In the genomic region with DNA sequence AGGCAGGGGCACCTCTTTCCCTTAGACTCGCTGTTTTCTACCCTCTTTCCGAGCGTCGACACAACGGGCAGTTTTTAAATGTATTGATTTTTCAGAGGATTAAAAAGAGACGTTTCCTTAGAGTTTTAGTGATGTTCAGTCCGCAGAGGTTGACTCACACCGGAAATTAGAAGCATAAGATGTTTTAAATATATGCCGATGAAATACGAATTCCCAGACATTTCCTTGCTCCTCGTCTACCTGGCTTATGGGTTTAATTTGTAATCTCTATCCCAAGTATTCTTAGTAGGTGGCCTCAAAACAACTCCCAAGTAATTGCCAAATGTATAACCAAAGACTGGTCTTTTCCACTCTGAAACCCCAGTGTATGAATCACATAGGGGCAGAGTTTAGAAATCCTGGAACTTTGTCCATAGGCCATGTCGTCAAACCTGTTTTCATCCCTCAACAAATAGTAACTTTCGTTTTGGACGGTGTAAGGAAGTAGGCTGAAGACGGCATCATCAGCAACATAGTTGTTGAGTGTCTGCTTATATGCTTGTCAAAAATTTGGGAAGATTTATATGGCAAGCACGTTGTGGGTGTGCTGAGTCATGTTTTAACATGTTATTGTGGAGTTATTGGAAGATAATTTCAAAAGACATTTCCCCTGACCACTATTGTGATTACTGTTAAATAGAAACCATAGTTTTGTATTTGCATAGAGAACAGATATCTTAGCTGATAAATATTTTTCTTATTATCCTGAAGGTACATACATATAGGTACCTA, we compare ENCODE assay signal across 1 cellular context.
A peak's percentile ranks its signal among the peaks of the same experiment; 100 is the strongest.
TF ChIP-seq lines count a peak whose summit lies in the region.

No MANE protein-coding gene starts in this region.

TF ChIP-seq in HepG2, 621 proteins besides CTCF, POLR2A, EP300 and RAD21 (continued from another document and continues in another):
- TF ChIP-seq HNRNPUL1 (IDR thresholded peaks at IDR 0.05; ENCODE audit: low read depth, low read length): no peak
- no peak for TF ChIP-seq ZNF441 (CRISPR knock-in tag; IDR thresholded peaks at IDR 0.05; ENCODE audit: borderline replicate concordance)
- TF ChIP-seq ZBTB8A (CRISPR knock-in tag; IDR thresholded peaks at IDR 0.05; ENCODE audit: borderline replicate concordance, low read depth): no peak
- no peak for TF ChIP-seq GPBP1L1 (CRISPR knock-in tag; IDR thresholded peaks at IDR 0.05)
- no peak for TF ChIP-seq PBX2 (CRISPR knock-in tag; IDR thresholded peaks at IDR 0.05)
- TF ChIP-seq, protein P1, sequence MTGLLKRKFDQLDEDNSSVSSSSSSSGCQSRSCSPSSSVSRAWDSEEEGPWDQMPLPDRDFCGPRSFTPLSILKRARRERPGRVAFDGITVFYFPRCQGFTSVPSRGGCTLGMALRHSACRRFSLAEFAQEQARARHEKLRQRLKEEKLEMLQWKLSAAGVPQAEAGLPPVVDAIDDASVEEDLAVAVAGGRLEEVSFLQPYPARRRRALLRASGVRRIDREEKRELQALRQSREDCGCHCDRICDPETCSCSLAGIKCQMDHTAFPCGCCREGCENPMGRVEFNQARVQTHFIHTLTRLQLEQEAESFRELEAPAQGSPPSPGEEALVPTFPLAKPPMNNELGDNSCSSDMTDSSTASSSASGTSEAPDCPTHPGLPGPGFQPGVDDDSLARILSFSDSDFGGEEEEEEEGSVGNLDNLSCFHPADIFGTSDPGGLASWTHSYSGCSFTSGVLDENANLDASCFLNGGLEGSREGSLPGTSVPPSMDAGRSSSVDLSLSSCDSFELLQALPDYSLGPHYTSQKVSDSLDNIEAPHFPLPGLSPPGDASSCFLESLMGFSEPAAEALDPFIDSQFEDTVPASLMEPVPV (CRISPR knock-in tag; IDR thresholded peaks at IDR 0.05): no peak
- TF ChIP-seq ZNF44 (CRISPR knock-in tag; IDR thresholded peaks at IDR 0.05): no peak
- peak; percentile 34 to 64; a peak in 3 of 4 replicates for TF ChIP-seq MAFK (conservative IDR thresholded peaks at IDR 0.05 in 1 of 2, IDR thresholded peaks at IDR 0.05 in 1 of 2; ENCODE audit: low read length in 2 of 2)
- no peak for TF ChIP-seq ZNF274 (CRISPR knock-in tag; IDR thresholded peaks at IDR 0.05)
- no peak for TF ChIP-seq RBM22 (optimal IDR thresholded peaks at IDR 0.05; ENCODE audit: low read length)
- peak; percentile 6 for TF ChIP-seq ZEB1 (IDR thresholded peaks at IDR 0.05; ENCODE audit: insufficient replicate concordance, low read depth)
- no peak for TF ChIP-seq SNAPC5 (CRISPR knock-in tag; IDR thresholded peaks at IDR 0.05; ENCODE audit: borderline replicate concordance)
- TF ChIP-seq, protein P2, sequence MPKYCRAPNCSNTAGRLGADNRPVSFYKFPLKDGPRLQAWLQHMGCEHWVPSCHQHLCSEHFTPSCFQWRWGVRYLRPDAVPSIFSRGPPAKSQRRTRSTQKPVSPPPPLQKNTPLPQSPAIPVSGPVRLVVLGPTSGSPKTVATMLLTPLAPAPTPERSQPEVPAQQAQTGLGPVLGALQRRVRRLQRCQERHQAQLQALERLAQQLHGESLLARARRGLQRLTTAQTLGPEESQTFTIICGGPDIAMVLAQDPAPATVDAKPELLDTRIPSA (CRISPR knock-in tag; IDR thresholded peaks at IDR 0.05; ENCODE audit: borderline replicate concordance): no peak
- no peak for TF ChIP-seq AHR (CRISPR knock-in tag; IDR thresholded peaks at IDR 0.05)
- no peak for TF ChIP-seq SIX4 (CRISPR knock-in tag; IDR thresholded peaks at IDR 0.05)
- no peak for TF ChIP-seq JARID2 (CRISPR knock-in tag; IDR thresholded peaks at IDR 0.05; ENCODE audit: insufficient replicate concordance)
- TF ChIP-seq, protein P3, sequence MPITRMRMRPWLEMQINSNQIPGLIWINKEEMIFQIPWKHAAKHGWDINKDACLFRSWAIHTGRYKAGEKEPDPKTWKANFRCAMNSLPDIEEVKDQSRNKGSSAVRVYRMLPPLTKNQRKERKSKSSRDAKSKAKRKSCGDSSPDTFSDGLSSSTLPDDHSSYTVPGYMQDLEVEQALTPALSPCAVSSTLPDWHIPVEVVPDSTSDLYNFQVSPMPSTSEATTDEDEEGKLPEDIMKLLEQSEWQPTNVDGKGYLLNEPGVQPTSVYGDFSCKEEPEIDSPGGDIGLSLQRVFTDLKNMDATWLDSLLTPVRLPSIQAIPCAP (CRISPR knock-in tag; IDR thresholded peaks at IDR 0.05; ENCODE audit: low read depth): no peak
- TF ChIP-seq ZSCAN12 (CRISPR knock-in tag; IDR thresholded peaks at IDR 0.05): no peak
- no peak for TF ChIP-seq SP2 (CRISPR knock-in tag; IDR thresholded peaks at IDR 0.05)
- TF ChIP-seq KDM3A (CRISPR knock-in tag; IDR thresholded peaks at IDR 0.05; ENCODE audit: low read depth): no peak
- TF ChIP-seq ZFY (CRISPR knock-in tag; IDR thresholded peaks at IDR 0.05): no peak
- no peak for TF ChIP-seq NFIC (IDR thresholded peaks at IDR 0.05; ENCODE audit: low read length)
- TF ChIP-seq, protein P4, sequence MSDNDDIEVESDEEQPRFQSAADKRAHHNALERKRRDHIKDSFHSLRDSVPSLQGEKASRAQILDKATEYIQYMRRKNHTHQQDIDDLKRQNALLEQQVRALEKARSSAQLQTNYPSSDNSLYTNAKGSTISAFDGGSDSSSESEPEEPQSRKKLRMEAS (IDR thresholded peaks at IDR 0.05): no peak
- no peak for TF ChIP-seq ZNF431 (CRISPR knock-in tag; IDR thresholded peaks at IDR 0.05; ENCODE audit: borderline replicate concordance, low read depth)
- TF ChIP-seq RNF2 (conservative IDR thresholded peaks at IDR 0.05; ENCODE audit: low read depth): no peak
- no peak for TF ChIP-seq FOXA1 (IDR thresholded peaks at IDR 0.05)
- no peak for TF ChIP-seq FOXA1 (CRISPR knock-in tag; IDR thresholded peaks at IDR 0.05)
- no peak for TF ChIP-seq GABPA (IDR thresholded peaks at IDR 0.05; ENCODE audit: low read depth, low read length)
- TF ChIP-seq GABPA (CRISPR knock-in tag; IDR thresholded peaks at IDR 0.05; ENCODE audit: low read depth): no peak
- no peak for TF ChIP-seq SOX13 (IDR thresholded peaks at IDR 0.05)
- no peak for TF ChIP-seq SOX13 (CRISPR knock-in tag; conservative IDR thresholded peaks at IDR 0.05 in 1 of 2, IDR thresholded peaks at IDR 0.05 in 1 of 2)
- no peak for TF ChIP-seq LBX2 (CRISPR knock-in tag; IDR thresholded peaks at IDR 0.05; ENCODE audit: borderline replicate concordance)
- no peak for TF ChIP-seq PITX1 (CRISPR knock-in tag; IDR thresholded peaks at IDR 0.05)
- TF ChIP-seq, protein P5, sequence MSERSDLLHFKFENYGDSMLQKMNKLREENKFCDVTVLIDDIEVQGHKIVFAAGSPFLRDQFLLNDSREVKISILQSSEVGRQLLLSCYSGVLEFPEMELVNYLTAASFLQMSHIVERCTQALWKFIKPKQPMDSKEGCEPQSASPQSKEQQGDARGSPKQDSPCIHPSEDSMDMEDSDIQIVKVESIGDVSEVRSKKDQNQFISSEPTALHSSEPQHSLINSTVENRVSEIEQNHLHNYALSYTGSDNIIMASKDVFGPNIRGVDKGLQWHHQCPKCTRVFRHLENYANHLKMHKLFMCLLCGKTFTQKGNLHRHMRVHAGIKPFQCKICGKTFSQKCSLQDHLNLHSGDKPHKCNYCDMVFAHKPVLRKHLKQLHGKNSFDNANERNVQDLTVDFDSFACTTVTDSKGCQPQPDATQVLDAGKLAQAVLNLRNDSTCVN (CRISPR knock-in tag; IDR thresholded peaks at IDR 0.05; ENCODE audit: borderline replicate concordance): no peak
- TF ChIP-seq, protein P6, sequence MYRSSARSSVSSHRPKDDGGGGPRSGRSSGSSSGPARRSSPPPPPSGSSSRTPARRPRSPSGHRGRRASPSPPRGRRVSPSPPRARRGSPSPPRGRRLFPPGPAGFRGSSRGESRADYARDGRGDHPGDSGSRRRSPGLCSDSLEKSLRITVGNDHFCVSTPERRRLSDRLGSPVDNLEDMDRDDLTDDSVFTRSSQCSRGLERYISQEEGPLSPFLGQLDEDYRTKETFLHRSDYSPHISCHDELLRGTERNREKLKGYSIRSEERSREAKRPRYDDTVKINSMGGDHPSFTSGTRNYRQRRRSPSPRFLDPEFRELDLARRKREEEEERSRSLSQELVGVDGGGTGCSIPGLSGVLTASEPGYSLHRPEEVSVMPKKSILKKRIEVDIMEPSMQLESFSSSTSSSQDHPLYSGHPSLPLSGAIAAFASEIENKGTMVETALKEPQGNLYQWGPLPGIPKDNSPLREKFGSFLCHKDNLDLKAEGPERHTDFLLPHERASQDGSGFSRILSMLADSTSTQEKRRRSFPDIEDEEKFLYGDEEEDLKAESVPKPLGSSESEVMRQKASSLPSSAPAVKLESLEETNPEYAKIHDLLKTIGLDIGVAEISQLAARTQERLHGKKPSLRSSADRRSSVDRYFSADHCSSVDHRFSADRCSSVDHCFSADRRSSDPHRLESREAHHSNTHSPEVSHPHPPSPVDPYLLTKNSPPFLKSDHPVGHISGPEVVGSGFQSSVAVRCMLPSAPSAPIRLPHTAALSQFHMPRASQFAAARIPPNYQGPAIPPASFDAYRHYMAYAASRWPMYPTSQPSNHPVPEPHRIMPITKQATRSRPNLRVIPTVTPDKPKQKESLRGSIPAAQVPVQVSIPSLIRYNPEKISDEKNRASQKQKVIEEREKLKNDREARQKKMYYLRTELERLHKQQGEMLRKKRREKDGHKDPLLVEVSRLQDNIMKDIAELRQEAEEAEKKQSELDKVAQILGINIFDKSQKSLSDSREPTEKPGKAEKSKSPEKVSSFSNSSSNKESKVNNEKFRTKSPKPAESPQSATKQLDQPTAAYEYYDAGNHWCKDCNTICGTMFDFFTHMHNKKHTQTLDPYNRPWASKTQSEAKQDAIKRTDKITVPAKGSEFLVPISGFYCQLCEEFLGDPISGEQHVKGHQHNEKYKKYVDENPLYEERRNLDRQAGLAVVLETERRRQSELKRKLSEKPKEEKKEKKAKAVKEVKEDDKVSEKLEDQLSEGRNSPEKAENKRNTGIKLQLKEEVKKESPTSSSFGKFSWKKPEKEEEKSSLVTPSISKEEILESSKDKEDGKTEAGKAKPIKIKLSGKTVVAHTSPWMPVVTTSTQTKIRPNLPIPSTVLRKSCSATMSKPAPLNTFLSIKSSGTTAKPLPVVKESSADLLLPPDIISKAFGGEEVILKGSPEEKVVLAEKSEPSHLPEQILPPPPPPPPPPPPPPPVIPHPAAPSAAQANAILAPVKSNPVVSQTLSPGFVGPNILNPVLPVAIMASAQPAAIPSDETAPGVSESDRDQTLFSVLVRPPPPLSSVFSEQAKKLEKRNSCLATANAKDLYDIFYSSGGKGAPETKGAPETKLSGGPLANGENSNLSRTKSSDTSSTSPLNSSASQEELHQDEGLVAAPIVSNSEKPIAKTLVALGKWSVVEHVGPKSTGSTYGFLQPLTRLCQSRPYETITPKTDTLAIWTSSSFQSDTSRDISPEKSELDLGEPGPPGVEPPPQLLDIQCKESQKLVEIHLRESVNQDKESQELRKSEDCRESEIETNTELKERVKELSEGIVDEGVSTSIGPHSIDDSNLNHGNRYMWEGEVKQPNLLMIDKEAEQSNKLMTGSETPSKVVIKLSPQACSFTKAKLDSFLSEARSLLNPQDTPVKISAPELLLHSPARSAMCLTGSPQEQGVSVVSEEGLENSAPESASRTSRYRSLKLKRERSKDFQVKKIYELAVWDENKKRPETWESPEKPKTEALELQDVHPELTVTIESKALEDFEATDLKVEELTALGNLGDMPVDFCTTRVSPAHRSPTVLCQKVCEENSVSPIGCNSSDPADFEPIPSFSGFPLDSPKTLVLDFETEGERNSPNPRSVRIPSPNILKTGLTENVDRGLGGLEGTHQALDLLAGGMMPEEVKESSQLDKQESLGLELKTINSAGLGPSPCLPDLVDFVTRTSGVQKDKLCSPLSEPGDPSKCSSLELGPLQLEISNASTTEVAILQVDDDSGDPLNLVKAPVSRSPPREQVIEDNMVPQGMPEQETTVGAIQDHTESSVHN (CRISPR knock-in tag; IDR thresholded peaks at IDR 0.05): no peak
- TF ChIP-seq ZNF292 (CRISPR knock-in tag; IDR thresholded peaks at IDR 0.05; ENCODE audit: borderline replicate concordance, low read depth): no peak
- TF ChIP-seq SRSF9 (IDR thresholded peaks at IDR 0.05; ENCODE audit: borderline replicate concordance, insufficient read depth, low read depth, low read length, poor library complexity, severe bottlenecking): no peak
- TF ChIP-seq DNMT3B (CRISPR knock-in tag; conservative IDR thresholded peaks at IDR 0.05): 0 out of 2 replicates have a peak, but pooled peaks have one; percentile 31
- 0 out of 2 replicates have a peak, but pooled peaks have one; percentile 37 for TF ChIP-seq POLR2AphosphoS5 (IDR thresholded peaks at IDR 0.05; ENCODE audit: low read depth, low read length)
- no peak for TF ChIP-seq ZIK1 (CRISPR knock-in tag; IDR thresholded peaks at IDR 0.05; ENCODE audit: borderline replicate concordance, low read depth)
- TF ChIP-seq PCBP1 (IDR thresholded peaks at IDR 0.05; ENCODE audit: borderline replicate concordance, low read depth, low read length): no peak
- 0 out of 2 replicates have a peak, but pooled peaks have one; percentile 39 for TF ChIP-seq ZNF7 (CRISPR knock-in tag; IDR thresholded peaks at IDR 0.05)
- TF ChIP-seq RBAK (CRISPR knock-in tag; IDR thresholded peaks at IDR 0.05): no peak
- TF ChIP-seq, protein P7, sequence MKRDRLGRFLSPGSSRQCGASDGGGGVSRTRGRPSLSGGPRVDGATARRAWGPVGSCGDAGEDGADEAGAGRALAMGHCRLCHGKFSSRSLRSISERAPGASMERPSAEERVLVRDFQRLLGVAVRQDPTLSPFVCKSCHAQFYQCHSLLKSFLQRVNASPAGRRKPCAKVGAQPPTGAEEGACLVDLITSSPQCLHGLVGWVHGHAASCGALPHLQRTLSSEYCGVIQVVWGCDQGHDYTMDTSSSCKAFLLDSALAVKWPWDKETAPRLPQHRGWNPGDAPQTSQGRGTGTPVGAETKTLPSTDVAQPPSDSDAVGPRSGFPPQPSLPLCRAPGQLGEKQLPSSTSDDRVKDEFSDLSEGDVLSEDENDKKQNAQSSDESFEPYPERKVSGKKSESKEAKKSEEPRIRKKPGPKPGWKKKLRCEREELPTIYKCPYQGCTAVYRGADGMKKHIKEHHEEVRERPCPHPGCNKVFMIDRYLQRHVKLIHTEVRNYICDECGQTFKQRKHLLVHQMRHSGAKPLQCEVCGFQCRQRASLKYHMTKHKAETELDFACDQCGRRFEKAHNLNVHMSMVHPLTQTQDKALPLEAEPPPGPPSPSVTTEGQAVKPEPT (CRISPR knock-in tag; IDR thresholded peaks at IDR 0.05; ENCODE audit: low read depth): no peak
